8 cellular contexts compared by ENCODE assay signal in the genomic region with DNA sequence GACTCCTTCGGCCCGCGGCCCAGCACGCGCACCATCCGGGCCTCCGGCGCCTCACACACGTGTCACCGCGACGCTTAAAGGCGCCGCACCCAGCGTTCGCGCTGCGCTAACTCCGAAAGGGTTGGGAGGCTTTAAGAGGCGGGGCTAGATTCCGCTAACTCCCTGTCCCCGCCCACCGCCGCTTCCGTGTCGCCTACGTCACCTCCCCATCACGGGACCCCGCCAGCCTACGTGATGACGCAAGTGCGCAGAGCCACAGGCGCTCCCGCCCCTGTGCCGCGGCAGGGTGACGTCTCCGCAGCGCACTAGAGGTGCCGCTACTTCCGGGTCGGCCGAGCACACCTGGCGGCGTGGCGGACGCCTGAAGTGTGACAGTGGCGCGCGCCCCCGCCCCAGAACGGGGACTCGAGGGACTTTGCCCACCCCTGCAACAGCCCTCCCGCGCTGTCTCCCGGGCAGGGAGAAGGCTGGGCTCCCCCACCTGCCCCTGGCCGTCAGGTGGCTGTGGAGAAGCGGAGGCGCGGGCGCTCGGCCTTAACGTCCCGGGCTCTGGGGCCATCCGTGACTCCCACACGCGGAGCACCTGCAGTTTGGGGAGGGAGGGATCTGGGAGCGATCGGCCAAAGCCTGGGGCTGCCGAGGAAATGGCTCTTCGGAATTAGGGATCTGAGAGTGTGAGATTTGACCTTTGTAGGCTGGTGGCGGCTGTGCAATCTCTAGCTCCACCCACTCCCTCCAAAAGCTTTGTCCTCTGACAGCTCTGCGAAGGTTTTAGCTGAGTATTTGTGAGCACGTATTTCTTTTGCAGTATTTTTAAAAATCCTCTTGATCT. TPM values are rescaled to one million over a fixed set of nuclear protein-coding genes. Genes with fewer than 3 reads are reported as not detected.
DNase-seq lines count a peak whose midpoint lies in the region; ATAC-seq and TF ChIP-seq lines count a peak whose summit lies in the region.

A gene (minus strand): TSS at position 35 of the 832 bp plus-strand sequence. CDS start 4,451 bp downstream, outside the sequence.

- H3K9me3 ChIP-seq in ascending aorta (no peaks in the 10 kb centered on the region), right cardiac atrium (ENCODE audit: control insufficient read depth, low read length) (no peaks in the 10 kb centered on the region), vagina (no peaks in the 10 kb centered on the region)

- under 1% methylated on average over 74 of the region's 74 CpGs for WGBS in right cardiac atrium

- TF ChIP-seq CTCF in ascending aorta (IDR thresholded peaks at IDR 0.05) = peak in 1 of 3 experiments; percentile 15
- TF ChIP-seq CTCF in vagina (IDR thresholded peaks at IDR 0.05) = peak in 2 of 3 experiments; percentile 9 to 10

- H3K4me3 ChIP-seq in ascending aorta = peak within 1 kb of the TSS; percentile 87 to 92
- H3K4me3 ChIP-seq in right cardiac atrium (ENCODE audit: low read length) = peak within 1 kb of the TSS; percentile 80
- H3K4me3 ChIP-seq in vagina = peak within 1 kb of the TSS; percentile 81 to 84

- H3K27me3 Mint-ChIP-seq in T-helper 2 cell treated with Interferon-gamma antibody and Interleukin-4, amounts not matched to agents 5 μg/mL and 100 μg/mL, for 36 hours (ENCODE audit: low read depth) = no peaks in the 10 kb centered on the region

- peak within 1 kb of the TSS; percentile 96 for H3K27ac Mint-ChIP-seq in T-helper 2 cell treated with Interferon-gamma antibody and Interleukin-4, amounts not matched to agents 5 μg/mL and 100 μg/mL, for 36 hours

- peak within 1 kb of the TSS; percentile 95 for H3K4me3 Mint-ChIP-seq in T-helper 2 cell treated with Interferon-gamma antibody and Interleukin-4, amounts not matched to agents 5 μg/mL and 100 μg/mL, for 36 hours

- no peaks in the 10 kb centered on the region for H3K9me3 Mint-ChIP-seq in T-helper 2 cell treated with Interferon-gamma antibody and Interleukin-4, amounts not matched to agents 5 μg/mL and 100 μg/mL, for 36 hours

- peaks cover 13 to 19% of the 10 kb centered on the region in 2 donors for H3K36me3 ChIP-seq in ascending aorta
- peaks cover 0 to 19% of the 10 kb centered on the region in 2 donors for H3K36me3 ChIP-seq in vagina

- peaks cover 24% of the 10 kb centered on the region for H3K36me3 Mint-ChIP-seq in T-helper 2 cell treated with Interferon-gamma antibody and Interleukin-4, amounts not matched to agents 5 μg/mL and 100 μg/mL, for 36 hours (ENCODE audit: low read depth)

- intact Hi-C loops in ascending aorta (cut with DNase I) (loop anchor here (1.0 to 2.0 kb wide), 6 partner anchors 20 to 130 kb away; a partner anchor contains a TSS), right cardiac atrium (cut with DNase I) (no loop called here), vagina (cut with DNase I) (no loop called here)

- H3K27ac ChIP-seq in ascending aorta = peak within 1 kb of the TSS; percentile 99
- H3K27ac ChIP-seq in right cardiac atrium (ENCODE audit: low read length) = peak within 1 kb of the TSS; percentile 85
- peak within 1 kb of the TSS; percentile 94 for H3K27ac ChIP-seq in vagina

- DNase-seq in NCI-H1930 (lab: John Stamatoyannopoulos, UW) = peak; percentile 100
- peak; percentile 99 for DNase-seq in T-helper 2 cell treated with Interferon-gamma antibody and Interleukin-4, amounts not matched to agents 5 μg/mL and 100 μg/mL, for 36 hours (ENCODE audit: low spot score)
- DNase-seq in ascending aorta (ENCODE audit: low spot score in 2 of 2) = peak; percentile 94 to 100
- peak; percentile 100 for DNase-seq in right cardiac atrium
- DNase-seq in putamen (ENCODE audit: low spot score) = peak; percentile 99
- peak; percentile 98 to 99 for DNase-seq in vagina (ENCODE audit: extremely low spot score in 2 of 2)

- H3K4me1 Mint-ChIP-seq in T-helper 2 cell treated with Interferon-gamma antibody and Interleukin-4, amounts not matched to agents 5 μg/mL and 100 μg/mL, for 36 hours (ENCODE audit: low read depth) = peaks cover 30% of the 10 kb centered on the region

- H3K27me3 ChIP-seq in ascending aorta (no peaks in the 10 kb centered on the region), right cardiac atrium (ENCODE audit: control insufficient read depth, insufficient read depth) (no peaks in the 10 kb centered on the region), vagina (no peaks in the 10 kb centered on the region)

- TF ChIP-seq POLR2A in vagina (IDR thresholded peaks at IDR 0.05) = peak in 1 of 2 donors; percentile 86

- peaks cover 0 to 11% of the 10 kb centered on the region in 2 donors for H3K4me1 ChIP-seq in ascending aorta
- peaks cover 2% of the 10 kb centered on the region for H3K4me1 ChIP-seq in right cardiac atrium (ENCODE audit: control insufficient read depth, insufficient read depth, low read length)
- peaks cover 29% of the 10 kb centered on the region for H3K4me1 ChIP-seq in vagina

- ATAC-seq in GM18502 (IDR thresholded peaks at IDR 0.05; ENCODE audit: poor library complexity, unreplicated experiment) = peak; percentile 86
- peak; percentile 88 for ATAC-seq in HG02970 (IDR thresholded peaks at IDR 0.05; ENCODE audit: low FRiP score, unreplicated experiment)
- peak; percentile 97 to 98 for ATAC-seq in right cardiac atrium

RNA-seq across cellular contexts. Expression of the gene that starts here (rescaled TPM):
- total RNA-seq in ascending aorta (111 TPM), right cardiac atrium (10 to 100 TPM; 25.1 to 42.9 (median 29.0) TPM), vagina (71.2 TPM)
- polyA plus RNA-seq in right cardiac atrium = 16.2 TPM

Comparison
In these comparisons a context has a peak if more than half of its experiments do, and no peak if none do; other contexts are left out.
1. Peak in every context shown above with its lines: DNase-seq, ATAC-seq, H3K4me3 ChIP-seq and H3K27ac ChIP-seq.